10 cellular contexts compared by ENCODE assay signal in the genomic region with DNA sequence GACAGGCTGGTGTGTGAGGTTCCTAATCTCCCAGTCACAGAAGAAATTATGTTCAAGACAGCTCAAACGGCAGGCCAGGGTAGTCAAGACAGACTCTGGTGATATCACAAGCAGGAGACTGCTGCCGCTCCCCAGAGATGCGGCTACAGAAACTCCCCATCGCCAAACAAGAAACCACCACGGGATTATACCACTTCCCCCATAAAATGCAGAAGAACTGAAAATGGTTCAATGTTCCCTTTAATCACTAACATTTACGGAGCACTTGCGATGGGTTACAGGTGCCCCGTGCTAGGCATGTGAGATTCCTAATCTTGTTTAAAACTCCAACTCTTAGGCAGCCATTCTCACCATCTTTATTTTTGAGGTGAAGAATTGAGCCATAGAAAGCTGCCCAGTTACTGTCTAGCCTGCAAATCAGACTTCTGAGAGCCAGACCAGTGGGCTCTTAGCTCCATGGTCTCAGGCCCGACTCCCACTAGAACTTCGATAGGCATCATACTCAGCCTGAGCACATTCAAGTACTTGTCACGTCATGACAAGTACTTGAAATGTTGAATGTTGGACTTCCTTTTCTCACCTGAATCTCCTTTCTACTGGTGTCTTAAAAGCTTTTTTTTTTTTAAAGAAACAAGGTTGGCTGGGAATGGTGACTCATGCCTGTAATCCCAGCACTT. TPM values are rescaled to one million over a fixed set of nuclear protein-coding genes. Genes with fewer than 3 reads are reported as not detected.
DNase-seq lines count a peak whose midpoint lies in the region; ATAC-seq and TF ChIP-seq lines count a peak whose summit lies in the region.
"Had no signal": no experiment of that assay in that cellular context is flagged by ENCODE, and none has a peak within 500 bp of the region (broad histone marks: within the 10 kb centered on the region; RNA-seq: fewer than 3 reads in every experiment).

No MANE protein-coding gene starts in this region.

- H3F3A ChIP-seq in neural progenitor cell (ENCODE audit: low read depth), result no peaks in the 10 kb centered on the region

- POLR2A ChIA-PET in Caco-2 (lab: Charles Lee), result no interaction called here

- H3K79me2 ChIP-seq in neural progenitor cell (ENCODE audit: low read depth), result no peaks in the 10 kb centered on the region

- peak overlapping the region; percentile 12 for H3K4me3 Mint-ChIP-seq in activated naive CD8-positive, alpha-beta T cell treated with anti-CD3 and anti-CD28 coated beads, Interleukin-2, amount 50 U/mL, for 24 hours
- no peak overlapping the region for H3K4me3 Mint-ChIP-seq in neural progenitor cell
- H3K4me3 Mint-ChIP-seq in Caco-2 (ENCODE audit: unreplicated experiment), result no peak overlapping the region

- no peaks in the 10 kb centered on the region for H3K27me3 Mint-ChIP-seq in activated naive CD8-positive, alpha-beta T cell treated with anti-CD3 and anti-CD28 coated beads, Interleukin-2, amount 50 U/mL, for 24 hours
- H3K27me3 Mint-ChIP-seq in neural progenitor cell (ENCODE audit: insufficient read depth, low read depth), result peaks cover 3% of the 10 kb centered on the region
- H3K27me3 Mint-ChIP-seq in Caco-2 (ENCODE audit: insufficient read depth, unreplicated experiment), result no peaks in the 10 kb centered on the region

- H3K4me2 ChIP-seq in neural progenitor cell, result no peak overlapping the region
- H3K4me2 ChIP-seq: smooth muscle cell had no signal

- no peaks in the 10 kb centered on the region for H3K36me3 ChIP-seq in neural progenitor cell
- no peaks in the 10 kb centered on the region; the same call in 1 of the 2 replicates for H3K36me3 ChIP-seq in Caco-2 (ENCODE audit: control insufficient read depth, insufficient read depth, low read length)

- H3K4me1 ChIP-seq in neural progenitor cell, result no peaks in the 10 kb centered on the region
- H3K4me1 ChIP-seq in Caco-2, result no peaks in the 10 kb centered on the region

- H3K4me3 ChIP-seq in neural progenitor cell (no peak overlapping the region), Caco-2 (ENCODE audit: low read depth, low read length) (no peak overlapping the region)
- H3K4me3 ChIP-seq: smooth muscle cell, tibial nerve had no signal

- H3K9me3 ChIP-seq in neural progenitor cell (ENCODE audit: low read depth), result no peaks in the 10 kb centered on the region
- H3K9me3 ChIP-seq in Caco-2, result no peaks in the 10 kb centered on the region
- H3K9me3 ChIP-seq: tibial nerve had no signal

- H3K27me3 ChIP-seq in neural progenitor cell, result no peaks in the 10 kb centered on the region
- no peaks in the 10 kb centered on the region for H3K27me3 ChIP-seq in Caco-2 (replicated peaks; ENCODE audit: control insufficient read depth, insufficient read depth, low read length)
- H3K27me3 ChIP-seq: tibial nerve had no signal

- DNase-seq in SKM-1 treated with dmso at 0.1 percent for 144 hours (lab: John Stamatoyannopoulos, UW; ENCODE audit: unreplicated experiment) (peak; percentile 64), SKM-1 (lab: John Stamatoyannopoulos, UW; ENCODE audit: unreplicated experiment) (no peak), posterior vena cava (ENCODE audit: low spot score) (peak; percentile 47), neural progenitor cell (ENCODE audit: low spot score) (no peak), Caco-2 (no peak)
- no peak for DNase-seq in activated naive CD8-positive, alpha-beta T cell treated with anti-CD3 and anti-CD28 coated beads, Interleukin-2, amount 50 U/mL, for 24 hours

- intact Hi-C loops in posterior vena cava (cut with DNase I) (loop anchor here in 1 of 2 donors (5.0 kb wide), 1 partner anchor 48 kb away; no protein-coding TSS in a partner anchor), Caco-2 (cut with micrococcal nuclease; ENCODE audit: unreplicated experiment) (no loop called here)

- H3K27ac ChIP-seq in neural progenitor cell, result no peak overlapping the region

- peaks cover 22% of the 10 kb centered on the region for H3K36me3 Mint-ChIP-seq in activated naive CD8-positive, alpha-beta T cell treated with anti-CD3 and anti-CD28 coated beads, Interleukin-2, amount 50 U/mL, for 24 hours (ENCODE audit: low read depth)
- H3K36me3 Mint-ChIP-seq in neural progenitor cell (peaks cover 6% of the 10 kb centered on the region), Caco-2 (ENCODE audit: insufficient read depth, unreplicated experiment) (peaks cover 4% of the 10 kb centered on the region)

- H2AFZ ChIP-seq in neural progenitor cell (replicated peaks), result no peak overlapping the region

- CTCF ChIA-PET in Caco-2 (lab: Charles Lee), result no interaction called here

- no peaks in the 10 kb centered on the region for H3K9me3 Mint-ChIP-seq in activated naive CD8-positive, alpha-beta T cell treated with anti-CD3 and anti-CD28 coated beads, Interleukin-2, amount 50 U/mL, for 24 hours
- H3K9me3 Mint-ChIP-seq in neural progenitor cell, result no peaks in the 10 kb centered on the region
- H3K9me3 Mint-ChIP-seq in Caco-2 (ENCODE audit: unreplicated experiment), result no peaks in the 10 kb centered on the region

- peak overlapping the region; percentile 77 for H3K27ac Mint-ChIP-seq in activated naive CD8-positive, alpha-beta T cell treated with anti-CD3 and anti-CD28 coated beads, Interleukin-2, amount 50 U/mL, for 24 hours
- H3K27ac Mint-ChIP-seq in neural progenitor cell, result no peak overlapping the region
- no peak overlapping the region for H3K27ac Mint-ChIP-seq in Caco-2 (ENCODE audit: unreplicated experiment)

- no peak overlapping the region for H3K9ac ChIP-seq in neural progenitor cell

- peaks cover 18% of the 10 kb centered on the region for H3K4me1 Mint-ChIP-seq in activated naive CD8-positive, alpha-beta T cell treated with anti-CD3 and anti-CD28 coated beads, Interleukin-2, amount 50 U/mL, for 24 hours
- H3K4me1 Mint-ChIP-seq in neural progenitor cell (no peaks in the 10 kb centered on the region), Caco-2 (ENCODE audit: low read depth, unreplicated experiment) (no peaks in the 10 kb centered on the region)

- TF ChIP-seq CTCF in neural progenitor cell (IDR thresholded peaks at IDR 0.05) (no peak), Caco-2 (IDR thresholded peaks at IDR 0.05; ENCODE audit: insufficient read depth in 1 of 2, low read depth in 1 of 2, low read length in 1 of 2, severe bottlenecking in 1 of 2, unreplicated experiment in 1 of 2) (no peak)

- ATAC-seq in HG03571 (IDR thresholded peaks at IDR 0.05; ENCODE audit: unreplicated experiment), result peak; percentile 47
- ATAC-seq in activated naive CD8-positive, alpha-beta T cell treated with anti-CD3 and anti-CD28 coated beads, Interleukin-2, amount 50 U/mL, for 24 hours, result no peak
- no peak for ATAC-seq in GM18520 (IDR thresholded peaks at IDR 0.05; ENCODE audit: unreplicated experiment)

- H4K20me1 ChIP-seq in neural progenitor cell (ENCODE audit: low read depth), result no peaks in the 10 kb centered on the region

- BruUV-seq in Caco-2 (replicated peaks; lab: Mats Ljungman, UMichigan), result no TSS peak

RNA-seq across cellular contexts. Expression of a gene that starts 58.4 kb away (rescaled TPM):
- total RNA-seq in posterior vena cava (10 to 100 TPM; 46.5 to 57.9 TPM), neural progenitor cell (ENCODE audit: low replicate concordance) (11.7 and 18.6 TPM in 2 replicates), Caco-2 (2022) (18.3 and 19.1 TPM in 2 replicates)

Comparison
In these comparisons a context has a peak if more than half of its experiments do, and no peak if none do; other contexts are left out.
1. DNase-seq: peak in SKM-1 treated with dmso at 0.1 percent for 144 hours (single experiment) and posterior vena cava (single experiment); none in SKM-1 (single experiment), activated naive CD8-positive, alpha-beta T cell treated with anti-CD3 and anti-CD28 coated beads, Interleukin-2, amount 50 U/mL, for 24 hours (single experiment), neural progenitor cell (single experiment) and Caco-2 (0 of 2).